In genomic region chr10:118730699-118731456, GRCh38 we compare ENCODE assay signal across 13 cellular contexts. TPM values are rescaled to one million over a fixed set of nuclear protein-coding genes. Genes with fewer than 3 reads are reported as not detected.
DNase-seq lines count a peak whose midpoint lies in the region; ATAC-seq, FAIRE-seq and TF ChIP-seq lines count a peak whose summit lies in the region.
"Had no signal": no experiment of that assay in that cellular context is flagged by ENCODE, and none has a peak within 500 bp of the region (broad histone marks: within the 10 kb centered on the region; RNA-seq: fewer than 3 reads in every experiment).

No MANE protein-coding gene starts in this region.

- no TSS peak for BruUV-seq in GM12878 (replicated peaks; lab: Mats Ljungman, UMichigan)

- no peaks in the 10 kb centered on the region for H3K36me3 ChIP-seq in HEK293 (ENCODE audit: control insufficient read depth in 2 of 2, insufficient read depth in 1 of 2, low read length in 2 of 2)
- peaks cover 0 to 2% of the 10 kb centered on the region in 2 experiments; a peak in 2 of 4 replicates for H3K36me3 ChIP-seq in GM12878 (ENCODE audit: control insufficient read depth in 2 of 2, insufficient read depth in 2 of 2, low read length in 1 of 2)
- H3K36me3 ChIP-seq in spleen, result peaks cover 0 to 16% (median 0%) of the 10 kb centered on the region in 6 donors
- no peaks in the 10 kb centered on the region for H3K36me3 ChIP-seq in tibial artery

- no peak for TF ChIP-seq RAD21 in GM12878 (IDR thresholded peaks at IDR 0.05; ENCODE audit: insufficient read depth, low read depth, low read length)

- no peak overlapping the region for H3K4me2 ChIP-seq in GM12878 (ENCODE audit: control insufficient read depth, insufficient read depth)

- TF ChIP-seq CTCF in HEK293 (tag by site-specific recombination; IDR thresholded peaks at IDR 0.05), result no peak
- no peak for TF ChIP-seq CTCF in GM12878 (IDR thresholded peaks at IDR 0.05 in 2 of 3, conservative IDR thresholded peaks at IDR 0.05 in 1 of 3; ENCODE audit: control insufficient read depth in 2 of 3, extremely low read depth in 1 of 3, insufficient read depth in 1 of 3, low read depth in 3 of 3, low read length in 3 of 3)
- TF ChIP-seq CTCF in spleen (IDR thresholded peaks at IDR 0.05 in 8 of 11, conservative IDR thresholded peaks at IDR 0.05 in 3 of 11), result no peak
- TF ChIP-seq CTCF in tibial artery (IDR thresholded peaks at IDR 0.05), result no peak

- CTCF ChIA-PET in HEK293 (lab: Yijun Ruan, JAX), result interaction anchor here (0.5 to 5.7 kb wide), 5 partner anchors 8 to 684 kb away, joined by 3 to 34 read pairs (median 4); partner anchors contain the start of gene RAB11FIP2
- CTCF ChIA-PET in GM12878 (lab: Yijun Ruan, JAX), result interaction anchor here (1.0 to 5.9 kb wide), 2 partner anchors 10 to 12 kb away, joined by 3 to 47 read pairs; no protein-coding TSS in a partner anchor

- no peaks in the 10 kb centered on the region for H3K9me3 ChIP-seq in HEK293 (ENCODE audit: control insufficient read depth, insufficient read depth, low read depth, low read length)
- no peaks in the 10 kb centered on the region for H3K9me3 ChIP-seq in GM12878 (replicated peaks; ENCODE audit: control insufficient read depth, insufficient read depth, low read length)
- H3K9me3 ChIP-seq in spleen, result no peaks in the 10 kb centered on the region
- H3K9me3 ChIP-seq in tibial artery, result no peaks in the 10 kb centered on the region

- intact Hi-C loops in GM12878 (cut with micrococcal nuclease; ENCODE audit: unreplicated experiment), result no loop called here
- intact Hi-C loops in spleen (cut with DNase I; ENCODE audit: low total_unique reads), result no loop called here
- intact Hi-C loops in tibial artery (cut with DNase I; ENCODE audit: low total_unique reads), result no loop called here

- no peak overlapping the region for H3K4me3 ChIP-seq in HEK293 (ENCODE audit: low read depth, low read length)
- no peak overlapping the region for H3K4me3 ChIP-seq in GM12878
- peak overlapping the region in 1 of 8 donors; percentile 61 for H3K4me3 ChIP-seq in spleen
- H3K4me3 ChIP-seq in tibial artery, result no peak overlapping the region

- RAD21 ChIA-PET in GM12878 (lab: Charles Lee; ENCODE audit: unreplicated experiment), result interaction anchor here (4.7 kb wide), 1 partner anchor 23 kb away, joined by 16 read pairs; the partner anchor contains the start of gene CACUL1

- in situ Hi-C loops in GM12878 (cut with MboI), result no loop called here

- H3K4me1 ChIP-seq in HEK293 (ENCODE audit: control insufficient read depth, insufficient read depth, low read length) (peaks cover 52% of the 10 kb centered on the region), GM12878 (ENCODE audit: control insufficient read depth, insufficient read depth, low read length) (peaks cover 23% of the 10 kb centered on the region), spleen (peaks cover 42 to 100% (median 78%) of the 10 kb centered on the region in 6 donors), tibial artery (peaks cover 0 to 54% (median 30%) of the 10 kb centered on the region in 4 donors)

- WGBS in GM12878 (ENCODE audit: insufficient coverage, insufficient replicate concordance, low lambda C conversion rate, missing lambda C conversion rate), result 62% methylated on average over 7 of the region's 7 CpGs
- WGBS in spleen, 5 donors, result 50 to 60% (median 53%) methylated on average over 7 of the region's 7 CpGs

- SMC1A ChIA-PET in GM12878 (lab: Charles Lee; ENCODE audit: uncharacterized antibody, unreplicated experiment), result no interaction called here

- H3K9ac ChIP-seq in GM12878 (ENCODE audit: control insufficient read depth, insufficient read depth, low read length), result no peak overlapping the region

- TF ChIP-seq POLR2A in GM12878 (IDR thresholded peaks at IDR 0.05; ENCODE audit: low read depth, low read length) (no peak), spleen (IDR thresholded peaks at IDR 0.05) (no peak)

- no peak for TF ChIP-seq EP300 in GM12878 (IDR thresholded peaks at IDR 0.05; ENCODE audit: borderline replicate concordance in 1 of 2, control insufficient read depth in 1 of 2, low read depth in 2 of 2, low read length in 2 of 2)

- DNase-seq in GM12878 (ENCODE audit: low read depth, low spot score) (no peak), left lobe of liver (ENCODE audit: low spot score) (no peak), spleen (no peak), RCC 7860 (ENCODE audit: low spot score) (no peak), tibial artery (no peak), RKO (ENCODE audit: low spot score) (no peak), SIG-M5 (lab: John Stamatoyannopoulos, UW) (no peak)
- DNase-seq: DMS153; erythroblast; HFFc6; NCI-H2227 treated with DMSO at 0.1 percent for 48 hours; stimulated activated CD4-positive, alpha-beta T cell treated with anti-CD3 and anti-CD28 coated beads, Interleukin-1b, Interleukin-23, amount 100 ng/mL, for 48 hours had no signal

- H3K79me2 ChIP-seq in GM12878 (ENCODE audit: control insufficient read depth, insufficient read depth, low read length), result peaks cover 44% of the 10 kb centered on the region

- POLR2A ChIA-PET in HEK293 (lab: Yijun Ruan, JAX), result interaction anchor here (1.4 kb wide), 1 partner anchor 24 kb away, joined by 3 read pairs; the partner anchor contains the start of gene CACUL1
- POLR2A ChIA-PET in GM12878 (lab: Charles Lee), result no interaction called here

- no peaks in the 10 kb centered on the region for H3K27me3 ChIP-seq in GM12878 (replicated peaks in 1 of 2; ENCODE audit: control insufficient read depth in 2 of 2, insufficient read depth in 2 of 2, low read length in 1 of 2)
- H3K27me3 ChIP-seq in spleen (replicated peaks in 1 of 7), result no peaks in the 10 kb centered on the region
- H3K27me3 ChIP-seq in tibial artery, result no peaks in the 10 kb centered on the region

- ATAC-seq in GM12878 (no peak), left lobe of liver (peak; percentile 64)

- H2AFZ ChIP-seq in GM12878 (ENCODE audit: control insufficient read depth, low read depth, low read length), result no peak overlapping the region

- 0 out of 2 replicates have a peak, but pooled peaks cover 3% of the 10 kb centered on the region for H4K20me1 ChIP-seq in GM12878 (ENCODE audit: control insufficient read depth, insufficient read depth)

- no peak for FAIRE-seq in GM12878 (lab: Jason Lieb, UNC)
- FAIRE-seq in RCC 7860 (lab: Jason Lieb, UNC), result no peak

- H3K27ac ChIP-seq in HEK293 (ENCODE audit: extremely low read depth, low read depth, low read length) (no peak overlapping the region), GM12878 (ENCODE audit: control insufficient read depth, insufficient read depth) (peak overlapping the region; percentile 7; the same call in 1 of the 2 replicates), spleen (peak overlapping the region; percentile 51 to 94 (median 86)), tibial artery (no peak overlapping the region)

TF ChIP-seq in HEK293, 187 proteins besides CTCF, POLR2A, EP300 and RAD21 (continues in another document):
- TF ChIP-seq ZNF239 (tag by site-specific recombination; IDR thresholded peaks at IDR 0.05) (no peak), IKZF3 (tag by site-specific recombination; IDR thresholded peaks at IDR 0.05) (0 out of 2 replicates have a peak, but pooled peaks have one; percentile 19), GLI2 (tag by site-specific recombination; IDR thresholded peaks at IDR 0.05; ENCODE audit: borderline replicate concordance, low read depth) (no peak)

TF ChIP-seq in GM12878, 131 proteins besides CTCF, POLR2A, EP300 and RAD21:
- no peak for TF ChIP-seq IRF3 (IDR thresholded peaks at IDR 0.05)
- TF ChIP-seq IKZF1 (conservative IDR thresholded peaks at IDR 0.05), result no peak

RNA-seq across cellular contexts. Expression of gene CACUL1, which starts 23.9 kb away (rescaled TPM):
- 97.0 and 97.9 TPM in 2 replicates for total RNA-seq in GM12878 (2013; cell fraction: nucleolus; rRNA removed)
- 10.4 and 18.2 TPM in 2 replicates for total RNA-seq in GM12878 (2014; rRNA removed)
- 14.8 and 19.6 TPM in 2 replicates for total RNA-seq in GM12878 (2014; rRNA removed; fragmentation: Illumina TruSeq; extraction: Trizol)
- 19.1 and 21.0 TPM in 2 replicates for total RNA-seq in GM12878 (2021)
- 5.7 TPM for polyA plus RNA-seq in GM12878 (2011; ENCODE audit: low read depth)
- polyA plus RNA-seq in GM12878 (2011; rRNA removed), result 23.2 and 27.1 TPM in 2 replicates
- polyA plus RNA-seq in GM12878 (2011; cell fraction: cytosol; rRNA removed), result 5.7 and 6.4 TPM in 2 replicates
- polyA plus RNA-seq in GM12878 (2011; cell fraction: nucleus; rRNA removed), result 4.1 and 6.7 TPM in 2 replicates
- polyA plus RNA-seq in GM12878 (2012), result 6.9 and 9.3 TPM in 2 replicates
- polyA plus RNA-seq in GM12878 (2014; fragmentation: Illumina TruSeq; extraction: Trizol), result 8.1 and 8.4 TPM in 2 replicates
- 10 to 100 TPM in 1 of 2 experiments, 1 to 10 TPM in 1; 7.4 to 10.6 TPM for polyA plus RNA-seq in GM12878 (2014; fragmentation: Nextera tagmentation; extraction: Ambion mirVana)
- polyA plus RNA-seq in GM12878 (2014; rRNA removed), result 7.9 and 9.2 TPM in 2 replicates
- 10 to 100 TPM; 15.3 to 18.2 TPM for polyA plus RNA-seq in GM12878 (2016; fragmentation: Nextera tagmentation; extraction: Ambion mirVana)
- polyA minus RNA-seq in GM12878 (2011; rRNA and poly(A)+ RNA removed), result 16.1 and 17.8 TPM in 2 replicates
- polyA minus RNA-seq in GM12878 (2011; cell fraction: cytosol; rRNA and poly(A)+ RNA removed), result 6.2 and 8.6 TPM in 2 replicates
- 10.0 and 23.5 TPM in 2 replicates for polyA minus RNA-seq in GM12878 (2011; cell fraction: nucleus; rRNA and poly(A)+ RNA removed)
- total RNA-seq in left lobe of liver, result 16.1 TPM
- total RNA-seq in spleen, result 10 to 100 TPM; 29.9 to 56.7 (median 42.6) TPM
- 1 to 10 TPM; 4.3 to 7.3 (median 4.5) TPM for polyA plus RNA-seq in spleen

Comparison
In these comparisons a context has a peak if more than half of its experiments do, and no peak if none do; other contexts are left out.
1. H3K27ac ChIP-seq: peak in GM12878 (single experiment) and spleen (8 of 8); none in HEK293 (single experiment) and tibial artery (0 of 2).